ENCODE assay signal across 12 cellular contexts in genomic region chr1:96487404-96487803, GRCh38.
A peak's percentile ranks its signal among the peaks of the same experiment; 100 is the strongest.
DNase-seq lines count a peak whose midpoint lies in the region; ATAC-seq and TF ChIP-seq lines count a peak whose summit lies in the region.
"Had no signal": no experiment of that assay in that cellular context is flagged by ENCODE, and none has a peak within 500 bp of the region (broad histone marks: within the 10 kb centered on the region; RNA-seq: fewer than 3 reads in every experiment).

No MANE protein-coding gene starts in this region.

- no peaks in the 10 kb centered on the region for H3K27me3 ChIP-seq in suprapubic skin
- H3K27me3 ChIP-seq: cardiac muscle cell had no signal

- DNase-seq in LHCN-M2 (ENCODE audit: low read depth) = peak; percentile 49
- DNase-seq in caudate nucleus (lab: John Stamatoyannopoulos, UW) = peak in 4 of 61 donors; percentile 1 to 9 (median 2)
- peak; percentile 59 for DNase-seq in kidney tubule cell (ENCODE audit: low spot score)
- DNase-seq in suprapubic skin (ENCODE audit: low spot score in 2 of 2) = no peak
- no peak for DNase-seq in NCI-H128 (lab: John Stamatoyannopoulos, UW; ENCODE audit: unreplicated experiment)
- DNase-seq in activated T-cell treated with anti-CD3 and anti-CD28 coated beads for 4 hours = no peak
- DNase-seq: activated CD4-positive, alpha-beta T cell treated with anti-CD3 and anti-CD28 coated beads, Interleukin-2, amount 10 ng/mL, durations not matched to agents 7 days and 5 days; NCI-H1417 treated with DMSO at 0.1 percent for 48 hours; NCI-H82; stimulated activated CD4-positive, alpha-beta T cell treated with anti-CD3 and anti-CD28 coated beads, Interleukin-4, amount 100 ng/mL, for 1 hour had no signal

- no peak overlapping the region for H3K4me3 ChIP-seq in suprapubic skin
- H3K4me3 ChIP-seq: cardiac muscle cell had no signal

- H3K4me1 ChIP-seq in suprapubic skin = peaks cover 6% of the 10 kb centered on the region

- no peaks in the 10 kb centered on the region for H3K36me3 ChIP-seq in suprapubic skin
- H3K36me3 ChIP-seq: cardiac muscle cell had no signal

- no peak for TF ChIP-seq EP300 in suprapubic skin (IDR thresholded peaks at IDR 0.05)

- 46% methylated on average over 2 of the region's 2 CpGs for WGBS in suprapubic skin

- H3K27ac ChIP-seq in caudate nucleus (ENCODE audit: low read depth, low read length) (peak overlapping the region; percentile 42), suprapubic skin (peak overlapping the region; percentile 18)
- H3K27ac ChIP-seq: cardiac muscle cell had no signal

- TF ChIP-seq POLR2A in suprapubic skin (IDR thresholded peaks at IDR 0.05) = no peak

- no peak for ATAC-seq in GM21381 (IDR thresholded peaks at IDR 0.05; ENCODE audit: unreplicated experiment)

- H3K9me3 ChIP-seq in suprapubic skin = no peaks in the 10 kb centered on the region

- TF ChIP-seq CTCF in suprapubic skin (IDR thresholded peaks at IDR 0.05) = no peak

Comparison
In these comparisons a context has a peak if more than half of its experiments do, and no peak if none do; other contexts are left out.
1. DNase-seq: peak in LHCN-M2 (single experiment) and kidney tubule cell (single experiment); none in suprapubic skin (0 of 2), NCI-H128 (single experiment) and activated T-cell treated with anti-CD3 and anti-CD28 coated beads for 4 hours (single experiment).